ENCODE assay signal across 9 cellular contexts in genomic region chr9:99012957-99013512, GRCh38.
DNase-seq lines count a peak whose midpoint lies in the region; ATAC-seq and TF ChIP-seq lines count a peak whose summit lies in the region.
"Had no signal": no experiment of that assay in that cellular context is flagged by ENCODE, and none has a peak within 500 bp of the region (broad histone marks: within the 10 kb centered on the region; RNA-seq: fewer than 3 reads in every experiment).

No MANE protein-coding gene starts in this region.

- no peaks in the 10 kb centered on the region for H3K79me2 ChIP-seq in HCT116 (ENCODE audit: insufficient read depth, low read length)

- H3K36me3 ChIP-seq in BE2C (no peaks in the 10 kb centered on the region), HCT116 (ENCODE audit: control insufficient read depth in 1 of 2, insufficient read depth in 2 of 2, low read length in 2 of 2) (no peaks in the 10 kb centered on the region), H7 (replicated peaks; ENCODE audit: control insufficient read depth, insufficient read depth, low read length) (no peaks in the 10 kb centered on the region)

- H3K4me2 ChIP-seq in HCT116 (ENCODE audit: low read length) = no peak overlapping the region

- no peaks in the 10 kb centered on the region; the same call in 1 of the 2 replicates for H3K9me2 ChIP-seq in HCT116 (ENCODE audit: insufficient read depth)

- peak overlapping the region; percentile 61 to 77 (median 74) for H3K4me3 Mint-ChIP-seq in immature natural killer cell
- H3K4me3 Mint-ChIP-seq: dendritic cell treated with granulocyte-macrophage colony-stimulating factor and Interleukin-4, amounts not matched to agents 40 ng/mL and 50 ng/mL, for 4 days had no signal

- CTCF ChIA-PET in HCT116 (lab: Charles Lee) = interaction anchor here (0.8 kb wide), 1 partner anchor 165 kb away, joined by 3 read pairs; no protein-coding TSS in a partner anchor

- peaks cover 5 to 10% of the 10 kb centered on the region in 2 donors for H3K9me3 Mint-ChIP-seq in activated naive CD4-positive, alpha-beta T cell treated with anti-CD3 and anti-CD28 coated beads, Interleukin-2, amount 50 U/mL, for 72 hours
- peaks cover 0 to 1% (median 0%) of the 10 kb centered on the region in 6 donors for H3K9me3 Mint-ChIP-seq in immature natural killer cell

- H3K4me1 Mint-ChIP-seq in immature natural killer cell = peaks cover 36 to 53% of the 10 kb centered on the region in 2 donors

- no peak overlapping the region for H3K9ac ChIP-seq in HCT116 (ENCODE audit: low read length)

- 0 out of 2 replicates have a peak, but pooled peaks have one; percentile 5 for TF ChIP-seq CTCF in BE2C (IDR thresholded peaks at IDR 0.05; ENCODE audit: low read depth, low read length)
- peak in 2 of 3 experiments; percentile 22 to 32; a peak in 2 of 6 replicates for TF ChIP-seq CTCF in HCT116 (IDR thresholded peaks at IDR 0.05 in 2 of 3, conservative IDR thresholded peaks at IDR 0.05 in 1 of 3; ENCODE audit: borderline replicate concordance in 1 of 3, insufficient read depth in 1 of 3, low read depth in 2 of 3, low read length in 2 of 3)

- H3K4me3 ChIP-seq in BE2C (ENCODE audit: low read depth, low read length) (no peak overlapping the region), HCT116 (replicated peaks in 1 of 2; ENCODE audit: low read depth in 1 of 2, low read length in 2 of 2) (no peak overlapping the region), H7 (ENCODE audit: insufficient read depth, low read depth, low read length) (no peak overlapping the region)

- H3K27ac ChIP-seq in HCT116 (ENCODE audit: low read depth, low read length) = no peak overlapping the region

- no peaks in the 10 kb centered on the region for H4K20me1 ChIP-seq in HCT116 (ENCODE audit: insufficient read depth)

- H3K4me1 ChIP-seq in BE2C (no peaks in the 10 kb centered on the region), HCT116 (ENCODE audit: control insufficient read depth in 1 of 2, insufficient read depth in 2 of 2, low read length in 2 of 2) (no peaks in the 10 kb centered on the region)

- intact Hi-C loops in HCT116 (cut with micrococcal nuclease) = loop anchor here (10.0 kb wide), 1 partner anchor 882 kb away; no protein-coding TSS in a partner anchor

- POLR2A ChIA-PET in HCT116 (lab: Charles Lee) = no interaction called here

- no peak overlapping the region for H2AFZ ChIP-seq in HCT116 (ENCODE audit: low read depth, low read length, poor library complexity, severe bottlenecking)

- no TSS peak for BruUV-seq in HCT116 (replicated peaks; lab: Mats Ljungman, UMichigan)

- H3K27ac Mint-ChIP-seq in activated naive CD4-positive, alpha-beta T cell treated with anti-CD3 and anti-CD28 coated beads, Interleukin-2, amount 50 U/mL, for 72 hours = peak overlapping the region in 1 of 2 donors; percentile 83
- peak overlapping the region; percentile 79 to 94 (median 92) for H3K27ac Mint-ChIP-seq in immature natural killer cell
- H3K27ac Mint-ChIP-seq: dendritic cell treated with granulocyte-macrophage colony-stimulating factor and Interleukin-4, amounts not matched to agents 40 ng/mL and 50 ng/mL, for 4 days had no signal

- peak; percentile 38 for TF ChIP-seq RAD21 in HCT116 (IDR thresholded peaks at IDR 0.05; ENCODE audit: low read depth)

- peaks cover 0 to 4% (median 0%) of the 10 kb centered on the region in 3 donors for H3K27me3 Mint-ChIP-seq in immature natural killer cell (ENCODE audit: low read depth in 3 of 3)

- RAD21 ChIA-PET in HCT116 (lab: Charles Lee; ENCODE audit: low non-redundant PET in 1 of 2, low total read pairs in 2 of 2, uncharacterized antibody in 2 of 2, unreplicated experiment in 2 of 2) = no interaction called here

- peak; percentile 55; the same call in 1 of the 2 replicates for ATAC-seq in HCT116
- ATAC-seq in activated naive CD4-positive, alpha-beta T cell treated with anti-CD3 and anti-CD28 coated beads, Interleukin-2, amount 50 U/mL, for 72 hours = peak; percentile 54 to 87

- TF ChIP-seq POLR2A in HCT116 (IDR thresholded peaks at IDR 0.05; ENCODE audit: borderline replicate concordance, extremely low read depth, insufficient read depth, insufficient read length) = no peak

- H3K27me3 ChIP-seq in BE2C (no peaks in the 10 kb centered on the region; the same call in 1 of the 2 replicates), HCT116 (ENCODE audit: insufficient read depth, low read length) (no peaks in the 10 kb centered on the region), H7 (ENCODE audit: control insufficient read depth, insufficient read depth, low read length) (no peaks in the 10 kb centered on the region)

- H3K36me3 Mint-ChIP-seq in activated naive CD4-positive, alpha-beta T cell treated with anti-CD3 and anti-CD28 coated beads, Interleukin-2, amount 50 U/mL, for 72 hours = peaks cover 6 to 19% of the 10 kb centered on the region in 2 donors
- peaks cover 0 to 3% (median 0%) of the 10 kb centered on the region in 3 donors for H3K36me3 Mint-ChIP-seq in immature natural killer cell

- DNase-seq in BE2C (no peak), HCT116 (ENCODE audit: low read depth, low spot score) (no peak), immature natural killer cell (peak; percentile 51 to 59 (median 54)), NCI-H526 (lab: John Stamatoyannopoulos, UW) (no peak), NCI-H1105 treated with DMSO at 0.1 percent for 48 hours (lab: John Stamatoyannopoulos, UW) (no peak), H7 (no peak), kidney glomerular epithelial cell (lab: John Stamatoyannopoulos, UW) (no peak)
- no peak for DNase-seq in activated naive CD4-positive, alpha-beta T cell treated with anti-CD3 and anti-CD28 coated beads, Interleukin-2, amount 50 U/mL, for 72 hours (ENCODE audit: low spot score in 2 of 2)

- H3K9me3 ChIP-seq in BE2C (peaks cover 4% of the 10 kb centered on the region; the same call in 1 of the 2 replicates), HCT116 (ENCODE audit: control insufficient read depth in 1 of 2, insufficient read depth in 1 of 2, low read depth in 1 of 2, low read length in 2 of 2) (peaks cover 0 to 8% of the 10 kb centered on the region in 2 experiments; a peak in 1 of 4 replicates)

TF ChIP-seq in HCT116, 20 proteins besides CTCF, POLR2A, EP300 and RAD21:
- TF ChIP-seq EZH2phosphoT487 (IDR thresholded peaks at IDR 0.05; ENCODE audit: borderline replicate concordance) = no peak
- no peak for TF ChIP-seq ZFX (IDR thresholded peaks at IDR 0.05)
- TF ChIP-seq SRF (IDR thresholded peaks at IDR 0.05; ENCODE audit: low read depth) = no peak
- no peak for TF ChIP-seq MAX (IDR thresholded peaks at IDR 0.05)
- no peak for TF ChIP-seq POLR2AphosphoS5 (IDR thresholded peaks at IDR 0.05; ENCODE audit: low read depth, low read length)
- TF ChIP-seq EGR1 (IDR thresholded peaks at IDR 0.05; ENCODE audit: low read depth) = no peak
- TF ChIP-seq TCF7L2 (IDR thresholded peaks at IDR 0.05; ENCODE audit: borderline replicate concordance, extremely low read depth, insufficient read depth, insufficient read length) = no peak
- no peak for TF ChIP-seq SIN3A (IDR thresholded peaks at IDR 0.05; ENCODE audit: low read depth)
- TF ChIP-seq EZH2 (IDR thresholded peaks at IDR 0.05) = no peak
- no peak for TF ChIP-seq REST (IDR thresholded peaks at IDR 0.05; ENCODE audit: low read depth)
- TF ChIP-seq CBX3 (IDR thresholded peaks at IDR 0.05; ENCODE audit: low read depth) = no peak
- TF ChIP-seq SP1 (IDR thresholded peaks at IDR 0.05; ENCODE audit: low read depth) = no peak
- TF ChIP-seq ATF3 (IDR thresholded peaks at IDR 0.05) = no peak
- TF ChIP-seq YY1 (IDR thresholded peaks at IDR 0.05; ENCODE audit: extremely low read depth, insufficient replicate concordance, low read depth, low read length) = no peak
- TF ChIP-seq FOSL1 (IDR thresholded peaks at IDR 0.05; ENCODE audit: low read depth) = no peak

Comparison
In these comparisons a context has a peak if more than half of its experiments do, and no peak if none do; other contexts are left out.
1. DNase-seq: peak in immature natural killer cell (3 of 3); none in BE2C (single experiment), HCT116 (single experiment), activated naive CD4-positive, alpha-beta T cell treated with anti-CD3 and anti-CD28 coated beads, Interleukin-2, amount 50 U/mL, for 72 hours (0 of 2), NCI-H526 (0 of 2), NCI-H1105 treated with DMSO at 0.1 percent for 48 hours (single experiment), H7 (single experiment) and kidney glomerular epithelial cell (single experiment).